8 cellular contexts compared by ENCODE assay signal in the genomic region with DNA sequence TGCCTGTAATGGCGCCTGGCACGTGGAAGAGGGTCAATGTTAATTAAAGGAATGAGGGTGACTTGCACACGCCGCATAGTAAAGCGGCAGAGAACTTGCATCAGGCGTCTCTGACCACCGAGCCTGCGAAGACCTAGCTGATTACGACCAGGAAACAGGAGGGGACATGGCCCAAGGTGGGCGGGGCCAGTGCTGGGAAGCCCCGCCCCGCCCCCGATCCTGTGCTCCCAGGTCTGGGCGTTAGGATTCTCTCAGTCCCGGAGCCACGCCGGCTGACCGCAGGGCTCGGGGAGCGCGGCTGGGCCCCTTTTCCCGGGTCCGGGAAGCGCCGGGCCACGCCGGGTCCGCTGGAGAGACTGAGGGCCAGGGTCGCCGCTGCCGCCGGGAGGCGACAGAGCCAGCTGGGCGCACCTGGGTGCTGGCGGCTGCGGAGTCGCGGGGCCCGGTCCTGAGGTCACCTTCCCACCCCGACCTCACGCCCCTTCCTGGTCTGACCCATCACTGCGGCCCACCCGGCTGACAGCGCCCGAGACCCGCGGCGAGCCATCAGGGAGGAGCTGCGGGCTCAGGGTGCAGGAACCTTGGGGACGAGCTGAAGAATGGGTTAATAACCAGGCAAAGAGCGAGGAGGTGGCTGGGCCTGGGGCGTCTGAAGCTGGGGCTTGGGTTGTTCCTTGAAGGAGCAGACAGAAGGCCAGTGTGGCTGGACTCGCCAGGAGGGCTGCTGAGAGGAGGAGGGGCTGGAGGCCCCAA. TPM values are rescaled to one million over a fixed set of nuclear protein-coding genes. Genes with fewer than 3 reads are reported as not detected.
DNase-seq lines count a peak whose midpoint lies in the region; ATAC-seq and TF ChIP-seq lines count a peak whose summit lies in the region.

No MANE protein-coding gene starts in this region.

- H3K4me3 ChIP-seq in GM06990 (replicated peaks; ENCODE audit: low read depth, low read length), result peak overlapping the region; percentile 62
- H3K4me3 ChIP-seq in mucosa of descending colon, result no peak overlapping the region

- H3K9me3 ChIP-seq in mucosa of descending colon, result no peaks in the 10 kb centered on the region

- peak; percentile 8 for TF ChIP-seq CTCF in GM06990 (IDR thresholded peaks at IDR 0.05; ENCODE audit: insufficient read depth, low read length, poor library complexity, severe bottlenecking)
- no peak for TF ChIP-seq CTCF in GM20000 (IDR thresholded peaks at IDR 0.05; ENCODE audit: extremely low read depth, missing control alignments)
- no peak for TF ChIP-seq CTCF in mucosa of descending colon (IDR thresholded peaks at IDR 0.05)

- H3K36me3 ChIP-seq in GM06990 (ENCODE audit: control insufficient read depth, insufficient read depth, low read length) (no peaks in the 10 kb centered on the region), mucosa of descending colon (ENCODE audit: low read depth) (no peaks in the 10 kb centered on the region)

- H3K27ac Mint-ChIP-seq in dendritic cell treated with granulocyte-macrophage colony-stimulating factor and Interleukin-4, amounts not matched to agents 40 ng/mL and 50 ng/mL, for 4 days, result no peak overlapping the region

- peak; percentile 41 for ATAC-seq in HG03558 (IDR thresholded peaks at IDR 0.05; ENCODE audit: extremely low read depth, unreplicated experiment)
- ATAC-seq in mucosa of descending colon, result peak; percentile 92

- no peaks in the 10 kb centered on the region for H3K36me3 Mint-ChIP-seq in dendritic cell treated with granulocyte-macrophage colony-stimulating factor and Interleukin-4, amounts not matched to agents 40 ng/mL and 50 ng/mL, for 4 days (ENCODE audit: low read depth)

- H3K4me3 Mint-ChIP-seq in dendritic cell treated with granulocyte-macrophage colony-stimulating factor and Interleukin-4, amounts not matched to agents 40 ng/mL and 50 ng/mL, for 4 days, result peak overlapping the region; percentile 42

- no peaks in the 10 kb centered on the region for H3K9me3 Mint-ChIP-seq in dendritic cell treated with granulocyte-macrophage colony-stimulating factor and Interleukin-4, amounts not matched to agents 40 ng/mL and 50 ng/mL, for 4 days

- peaks cover 67% of the 10 kb centered on the region for H3K27me3 Mint-ChIP-seq in dendritic cell treated with granulocyte-macrophage colony-stimulating factor and Interleukin-4, amounts not matched to agents 40 ng/mL and 50 ng/mL, for 4 days

- intact Hi-C loops in dendritic cell treated with granulocyte-macrophage colony-stimulating factor and Interleukin-4, amounts not matched to agents 40 ng/mL and 50 ng/mL, for 4 days (cut with micrococcal nuclease), result no loop called here
- intact Hi-C loops in mucosa of descending colon (cut with DNase I, micrococcal nuclease), result loop anchor here in 1 of 2 donors (10.0 kb wide), 1 partner anchor 195 kb away; no protein-coding TSS in a partner anchor

- DNase-seq in GM06990 (ENCODE audit: extremely low read depth, insufficient read length) (peak; percentile 71), GM20000 (ENCODE audit: low spot score) (peak; percentile 89), mucosa of descending colon (peak; percentile 74 to 83 (median 77)), NCI-H82 treated with DMSO at 0.1 percent for 48 hours (lab: John Stamatoyannopoulos, UW; ENCODE audit: unreplicated experiment) (no peak), HuH-7.5 (ENCODE audit: low spot score) (no peak), NCI-H2171 (lab: John Stamatoyannopoulos, UW) (no peak)

- no peaks in the 10 kb centered on the region for H3K4me1 Mint-ChIP-seq in dendritic cell treated with granulocyte-macrophage colony-stimulating factor and Interleukin-4, amounts not matched to agents 40 ng/mL and 50 ng/mL, for 4 days (ENCODE audit: low read depth)

- H3K27me3 ChIP-seq in GM06990 (replicated peaks; ENCODE audit: control insufficient read depth, insufficient read depth, low read length), result no peaks in the 10 kb centered on the region

- peaks cover 11% of the 10 kb centered on the region for H3K4me1 ChIP-seq in mucosa of descending colon (ENCODE audit: low read depth)

RNA-seq across cellular contexts. Expression of gene GRID1, which starts 23.0 kb away (rescaled TPM):
- 1 to 10 TPM in 1 of 3 donors, under 1 TPM in 2; 0.61 to 1.9 (median 0.87) TPM for total RNA-seq in mucosa of descending colon

Comparison
In these comparisons a context has a peak if more than half of its experiments do, and no peak if none do; other contexts are left out.
1. DNase-seq: peak in GM06990 (single experiment), GM20000 (single experiment) and mucosa of descending colon (3 of 3); none in NCI-H82 treated with DMSO at 0.1 percent for 48 hours (single experiment), HuH-7.5 (single experiment) and NCI-H2171 (single experiment).